In genomic region chr13:76319921-76320320, GRCh38 we compare ENCODE assay signal across 4 cellular contexts.
"Had no signal": no experiment of that assay in that cellular context is flagged by ENCODE, and none has a peak within 500 bp of the region (broad histone marks: within the 10 kb centered on the region; RNA-seq: fewer than 3 reads in every experiment).

No MANE protein-coding gene starts in this region.

- DNase-seq: IMR-90 had no signal

- ATAC-seq: HepG2, K562 had no signal

- H3K4me3 ChIP-seq: K562 had no signal

- H3K27ac Mint-ChIP-seq: IgD-negative memory B cell had no signal

- H3K27me3 Mint-ChIP-seq: IgD-negative memory B cell had no signal

- H3K4me1 Mint-ChIP-seq: IgD-negative memory B cell had no signal

- H3K4me3 Mint-ChIP-seq: IgD-negative memory B cell had no signal

- H3K36me3 Mint-ChIP-seq: IgD-negative memory B cell had no signal
